23 cellular contexts compared by ENCODE assay signal in genomic region chr19:20371911-20372310, GRCh38.
"Had no signal": no experiment of that assay in that cellular context is flagged by ENCODE, and none has a peak within 500 bp of the region (broad histone marks: within the 10 kb centered on the region; RNA-seq: fewer than 3 reads in every experiment).

No MANE protein-coding gene starts in this region.

- H3K4me3 ChIP-seq: body of pancreas, gastrocnemius medialis, right lobe of liver, tibial nerve had no signal

- ATAC-seq: activated CD4-positive, alpha-beta T cell treated with anti-CD3 and anti-CD28 coated beads for 36 hours; activated CD8-positive, alpha-beta memory T cell treated with anti-CD3 and anti-CD28 coated beads, Interleukin-2, amount 10 ng/mL, durations not matched to agents 7 days and 5 days; activated CD8-positive, alpha-beta T cell treated with anti-CD3 and anti-CD28 coated beads, Interleukin-2, amount 10 ng/mL, durations not matched to agents 7 days and 5 days; body of pancreas; gastrocnemius medialis; natural killer cell; right lobe of liver had no signal

- DNase-seq: activated CD4-positive, alpha-beta T cell treated with anti-CD3 and anti-CD28 coated beads for 36 hours; activated CD4-positive, CD25-positive, alpha-beta regulatory T cell; activated CD8-positive, alpha-beta memory T cell treated with anti-CD3 and anti-CD28 coated beads, Interleukin-2, amount 10 ng/mL, durations not matched to agents 7 days and 5 days; activated CD8-positive, alpha-beta T cell treated with anti-CD3 and anti-CD28 coated beads, Interleukin-2, amount 10 ng/mL, durations not matched to agents 7 days and 5 days; activated naive CD4-positive, alpha-beta T cell; activated T-cell treated with anti-CD3 and anti-CD28 coated beads, Interleukin-2, amount 50 U/mL, for 48 hours; aorta; body of pancreas; dermis blood vessel endothelial cell; effector CD4-positive, alpha-beta T cell; gastrocnemius medialis; glutamatergic neuron; immature natural killer cell; natural killer cell; posterior cingulate gyrus; right lobe of liver; stimulated activated CD4-positive, alpha-beta T cell treated with anti-CD3 and anti-CD28 coated beads, Interleukin-2, amount 100 ng/mL, for 48 hours; stimulated activated naive CD4-positive, alpha-beta T cell treated with Interleukin-2 at 50 U/mL for 16 hours had no signal

- H3K36me3 ChIP-seq: gastrocnemius medialis, right lobe of liver, tibial nerve had no signal

- H3K4me1 Mint-ChIP-seq: activated CD4-positive, alpha-beta T cell treated with anti-CD3 and anti-CD28 coated beads for 36 hours; activated CD8-positive, alpha-beta memory T cell treated with anti-CD3 and anti-CD28 coated beads, Interleukin-2, amount 10 ng/mL, durations not matched to agents 7 days and 5 days; immature natural killer cell; memory B cell; natural killer cell had no signal

- H3K27me3 Mint-ChIP-seq: activated CD4-positive, alpha-beta T cell treated with anti-CD3 and anti-CD28 coated beads for 36 hours; activated CD8-positive, alpha-beta memory T cell treated with anti-CD3 and anti-CD28 coated beads, Interleukin-2, amount 10 ng/mL, durations not matched to agents 7 days and 5 days; activated naive CD8-positive, alpha-beta T cell had no signal

- H3K4me3 Mint-ChIP-seq: activated CD4-positive, alpha-beta T cell treated with anti-CD3 and anti-CD28 coated beads for 36 hours; activated CD8-positive, alpha-beta memory T cell treated with anti-CD3 and anti-CD28 coated beads, Interleukin-2, amount 10 ng/mL, durations not matched to agents 7 days and 5 days; activated CD8-positive, alpha-beta T cell treated with anti-CD3 and anti-CD28 coated beads, Interleukin-2, amount 10 ng/mL, durations not matched to agents 7 days and 5 days; activated naive CD8-positive, alpha-beta T cell; immature natural killer cell; memory B cell; natural killer cell; T-helper 2 cell treated with Interferon-gamma antibody and Interleukin-4, amounts not matched to agents 5 μg/mL and 100 μg/mL, for 36 hours had no signal

- H3K27ac ChIP-seq: body of pancreas, gastrocnemius medialis, right lobe of liver, tibial nerve had no signal

- H3K9me3 ChIP-seq: body of pancreas, gastrocnemius medialis, right lobe of liver had no signal

- H3K27me3 ChIP-seq: body of pancreas, gastrocnemius medialis, right lobe of liver, tibial nerve had no signal

- H3K27ac Mint-ChIP-seq: activated CD4-positive, alpha-beta T cell treated with anti-CD3 and anti-CD28 coated beads for 36 hours; activated CD8-positive, alpha-beta memory T cell treated with anti-CD3 and anti-CD28 coated beads, Interleukin-2, amount 10 ng/mL, durations not matched to agents 7 days and 5 days; activated CD8-positive, alpha-beta T cell treated with anti-CD3 and anti-CD28 coated beads, Interleukin-2, amount 10 ng/mL, durations not matched to agents 7 days and 5 days; activated naive CD8-positive, alpha-beta T cell; activated T-helper 2 cell treated with anti-CD3 and anti-CD28 coated beads, Interferon-gamma antibody, Interleukin-2, Interleukin-4, amounts not matched to agents 10 μg/mL and 5 μg/mL and 100 μg/mL, durations not matched to agents 14 hours and 24 hours and 36 hours; immature natural killer cell; memory B cell; natural killer cell; T-helper 2 cell treated with Interferon-gamma antibody and Interleukin-4, amounts not matched to agents 5 μg/mL and 100 μg/mL, for 36 hours had no signal

- H3K4me1 ChIP-seq: gastrocnemius medialis, right lobe of liver, tibial nerve had no signal
